Comparison of ENCODE assay signal across 11 cellular contexts in genomic region chr15:48802867-48803266, GRCh38. TPM values are rescaled to one million over a fixed set of nuclear protein-coding genes. Genes with fewer than 3 reads are reported as not detected.
DNase-seq lines count a peak whose midpoint lies in the region; ATAC-seq and TF ChIP-seq lines count a peak whose summit lies in the region.
"Had no signal": no experiment of that assay in that cellular context is flagged by ENCODE, and none has a peak within 500 bp of the region (broad histone marks: within the 10 kb centered on the region; RNA-seq: fewer than 3 reads in every experiment).

No MANE protein-coding gene starts in this region.

- H3K4me1 ChIP-seq in mammary epithelial cell (ENCODE audit: insufficient read depth, low read length) = peaks cover 7% of the 10 kb centered on the region

- H3K27ac Mint-ChIP-seq in activated CD4-positive, alpha-beta T cell treated with anti-CD3 and anti-CD28 coated beads, Interleukin-2, amount 10 ng/mL, durations not matched to agents 7 days and 5 days = no peak overlapping the region
- H3K27ac Mint-ChIP-seq: type B pancreatic cell had no signal

- CTCF ChIA-PET in mammary epithelial cell (lab: Charles Lee; ENCODE audit: low non-redundant PET) = interaction anchor here (0.6 to 0.9 kb wide), 3 partner anchors 28 to 163 kb away, joined by 3 read pairs; no protein-coding TSS in a partner anchor
- CTCF ChIA-PET in activated CD4-positive, alpha-beta T cell treated with anti-CD3 and anti-CD28 coated beads, Interleukin-2, amount 10 ng/mL, durations not matched to agents 7 days and 5 days (lab: Charles Lee) = no interaction called here

- intact Hi-C loops in mammary epithelial cell (cut with micrococcal nuclease) = no loop called here

- H3K4me1 Mint-ChIP-seq in activated CD4-positive, alpha-beta T cell treated with anti-CD3 and anti-CD28 coated beads, Interleukin-2, amount 10 ng/mL, durations not matched to agents 7 days and 5 days = peaks cover 57% of the 10 kb centered on the region

- H3K27ac ChIP-seq in mammary epithelial cell (ENCODE audit: insufficient read depth, low read depth, low read length) = no peak overlapping the region
- H3K27ac ChIP-seq: cardiac muscle cell had no signal

- no peak for ATAC-seq in GM18873 (IDR thresholded peaks at IDR 0.05; ENCODE audit: low FRiP score, unreplicated experiment)
- ATAC-seq: Panc1 had no signal

- DNase-seq in GM04504 (ENCODE audit: low read depth) = peak; percentile 67
- DNase-seq in MG63 = peak; percentile 57
- peak; percentile 87 for DNase-seq in mammary epithelial cell
- DNase-seq in non-pigmented ciliary epithelial cell (ENCODE audit: low read depth) = peak; percentile 95
- no peak for DNase-seq in NCI-H128 (lab: John Stamatoyannopoulos, UW; ENCODE audit: unreplicated experiment)
- no peak for DNase-seq in NCI-H1694 treated with DMSO at 0.1 percent for 48 hours (lab: John Stamatoyannopoulos, UW)
- no peak for DNase-seq in activated CD4-positive, alpha-beta T cell treated with anti-CD3 and anti-CD28 coated beads, Interleukin-2, amount 10 ng/mL, durations not matched to agents 7 days and 5 days

- H3K4me3 Mint-ChIP-seq in activated CD4-positive, alpha-beta T cell treated with anti-CD3 and anti-CD28 coated beads, Interleukin-2, amount 10 ng/mL, durations not matched to agents 7 days and 5 days = no peak overlapping the region
- H3K4me3 Mint-ChIP-seq: type B pancreatic cell had no signal

- H3K4me3 ChIP-seq in MG63 (no peak overlapping the region), mammary epithelial cell (replicated peaks in 1 of 3; ENCODE audit: insufficient read depth in 1 of 3, low read depth in 2 of 3, low read length in 3 of 3) (no peak overlapping the region)
- H3K4me3 ChIP-seq: cardiac muscle cell had no signal

- in situ Hi-C loops in mammary epithelial cell (cut with MboI; ENCODE audit: low sequenced_read_pairs in 2 of 2) = loop anchor here (25.0 kb wide), 1 partner anchor 441 kb away; no protein-coding TSS in a partner anchor

- H3K9ac ChIP-seq in mammary epithelial cell (ENCODE audit: insufficient read depth, low read length) = no peak overlapping the region

- POLR2A ChIA-PET in activated CD4-positive, alpha-beta T cell treated with anti-CD3 and anti-CD28 coated beads, Interleukin-2, amount 10 ng/mL, durations not matched to agents 7 days and 5 days (lab: Charles Lee) = no interaction called here

- peaks cover 74% of the 10 kb centered on the region for H3K79me2 ChIP-seq in mammary epithelial cell (ENCODE audit: insufficient read depth, low read length)

- dilution Hi-C loops in mammary epithelial cell (cut with HindIII; ENCODE audit: low sequenced_read_pairs) = no loop called here

- no peak overlapping the region for H2AFZ ChIP-seq in mammary epithelial cell (ENCODE audit: low read depth, low read length)

- no peaks in the 10 kb centered on the region for H4K20me1 ChIP-seq in mammary epithelial cell (ENCODE audit: insufficient read depth, low read length)

- peaks cover 49% of the 10 kb centered on the region for H3K36me3 Mint-ChIP-seq in activated CD4-positive, alpha-beta T cell treated with anti-CD3 and anti-CD28 coated beads, Interleukin-2, amount 10 ng/mL, durations not matched to agents 7 days and 5 days (ENCODE audit: low read depth)

- no peak overlapping the region for H3K4me2 ChIP-seq in mammary epithelial cell (ENCODE audit: insufficient read depth, low read depth, low read length)

- no peaks in the 10 kb centered on the region for H3K27me3 Mint-ChIP-seq in activated CD4-positive, alpha-beta T cell treated with anti-CD3 and anti-CD28 coated beads, Interleukin-2, amount 10 ng/mL, durations not matched to agents 7 days and 5 days
- H3K27me3 Mint-ChIP-seq: type B pancreatic cell had no signal

- H3K27me3 ChIP-seq in MG63 (no peaks in the 10 kb centered on the region), mammary epithelial cell (ENCODE audit: insufficient read depth, low read length) (no peaks in the 10 kb centered on the region)
- H3K27me3 ChIP-seq: cardiac muscle cell had no signal

- H3K9me3 Mint-ChIP-seq in activated CD4-positive, alpha-beta T cell treated with anti-CD3 and anti-CD28 coated beads, Interleukin-2, amount 10 ng/mL, durations not matched to agents 7 days and 5 days = no peaks in the 10 kb centered on the region
- H3K9me3 Mint-ChIP-seq: type B pancreatic cell had no signal

- no peak for TF ChIP-seq CTCF in mammary epithelial cell (conservative IDR thresholded peaks at IDR 0.05 in 1 of 2, IDR thresholded peaks at IDR 0.05 in 1 of 2; ENCODE audit: extremely low read depth in 1 of 2, insufficient read depth in 1 of 2, low read depth in 1 of 2, low read length in 2 of 2)

- H3K9me3 ChIP-seq in MG63 (no peaks in the 10 kb centered on the region), mammary epithelial cell (replicated peaks; ENCODE audit: insufficient read depth, low read length) (no peaks in the 10 kb centered on the region)

- H3K36me3 ChIP-seq in MG63 = peaks cover 4% of the 10 kb centered on the region; the same call in 1 of the 2 replicates
- no peaks in the 10 kb centered on the region for H3K36me3 ChIP-seq in mammary epithelial cell (ENCODE audit: insufficient read depth, low read length)
- H3K36me3 ChIP-seq: cardiac muscle cell had no signal

- BruUV-seq in mammary epithelial cell (replicated peaks; lab: Mats Ljungman, UMichigan) = no TSS peak

RNA-seq across cellular contexts. Expression of gene CEP152, which starts 8.0 kb away (rescaled TPM):
- total RNA-seq in MG63 (2014; rRNA removed; shearing (Covaris generic); ENCODE audit: low replicate concordance) = 2.3 and 7.4 TPM in 2 replicates
- total RNA-seq in mammary epithelial cell = 1 to 10 TPM; 2.5 to 9.2 TPM
- polyA plus RNA-seq in mammary epithelial cell = 0.66 TPM
- polyA minus RNA-seq in mammary epithelial cell = 0.36 TPM
- total RNA-seq in activated CD4-positive, alpha-beta T cell treated with anti-CD3 and anti-CD28 coated beads, Interleukin-2, amount 10 ng/mL, durations not matched to agents 7 days and 5 days = 10 to 100 TPM; 36.2 to 38.0 TPM

Comparison
In these comparisons a context has a peak if more than half of its experiments do, and no peak if none do; other contexts are left out.
1. DNase-seq: peak in GM04504 (single experiment), MG63 (single experiment), mammary epithelial cell (single experiment) and non-pigmented ciliary epithelial cell (single experiment); none in NCI-H128 (single experiment), NCI-H1694 treated with DMSO at 0.1 percent for 48 hours (single experiment) and activated CD4-positive, alpha-beta T cell treated with anti-CD3 and anti-CD28 coated beads, Interleukin-2, amount 10 ng/mL, durations not matched to agents 7 days and 5 days (single experiment).